23 cellular contexts compared by ENCODE assay signal in genomic region chr4:11293866-11294265, GRCh38.
"Had no signal": no experiment of that assay in that cellular context is flagged by ENCODE, and none has a peak within 500 bp of the region (broad histone marks: within the 10 kb centered on the region; RNA-seq: fewer than 3 reads in every experiment).

No MANE protein-coding gene starts in this region.

- DNase-seq: colonic mucosa; effector CD4-positive, alpha-beta T cell; endodermal cell; foreskin keratinocyte; left colon; left ventricle myocardium superior; mesenchymal stem cell; midbrain; nucleus accumbens; ovary; sigmoid colon; stimulated activated CD4-positive, alpha-beta T cell treated with anti-CD3 and anti-CD28 coated beads, Interleukin-12 subunit alpha, Interleukin-12 subunit beta, amount 100 ng/mL, for 4 hours; stimulated activated naive CD4-positive, alpha-beta T cell treated with Interleukin-2 at 50 U/mL for 16 hours; thyroid gland; uterus had no signal

- H3K4me3 Mint-ChIP-seq: endodermal cell; natural killer cell treated with Interleukin-12 subunit alpha and Interleukin-12 subunit beta and Interleukin-15 and Interleukin-18, amount 100 ng/mL, for 72 hours; neural progenitor cell; type B pancreatic cell had no signal

- H3K9me3 Mint-ChIP-seq: endodermal cell; natural killer cell treated with Interleukin-12 subunit alpha and Interleukin-12 subunit beta and Interleukin-15 and Interleukin-18, amount 100 ng/mL, for 72 hours; neural progenitor cell; type B pancreatic cell had no signal

- H3K27me3 ChIP-seq: colonic mucosa, foreskin keratinocyte, neural progenitor cell, ovary, right atrium auricular region, sigmoid colon, suprapubic skin, thyroid gland, uterus had no signal

- H3K4me3 ChIP-seq: colonic mucosa, lung, neural progenitor cell, ovary, right atrium auricular region, sigmoid colon, skin epidermis, suprapubic skin, thyroid gland, uterus had no signal

- H3K27ac ChIP-seq: colonic mucosa, foreskin keratinocyte, neural progenitor cell, ovary, right atrium auricular region, sigmoid colon, skin epidermis, suprapubic skin, thyroid gland, uterus had no signal

- H2AFZ ChIP-seq: neural progenitor cell had no signal

- H3K4me2 ChIP-seq: neural progenitor cell had no signal

- H3K36me3 ChIP-seq: colonic mucosa, neural progenitor cell, ovary, right atrium auricular region, sigmoid colon, suprapubic skin, thyroid gland, uterus had no signal

- FAIRE-seq: endothelial cell of umbilical vein had no signal

- H3K27me3 Mint-ChIP-seq: natural killer cell treated with Interleukin-12 subunit alpha and Interleukin-12 subunit beta and Interleukin-15 and Interleukin-18, amount 100 ng/mL, for 72 hours; type B pancreatic cell had no signal

- H3K4me1 ChIP-seq: colonic mucosa, neural progenitor cell, right atrium auricular region, sigmoid colon, suprapubic skin, thyroid gland, uterus had no signal

- H3K9me3 ChIP-seq: colonic mucosa, ovary, right atrium auricular region, sigmoid colon, suprapubic skin, thyroid gland, uterus had no signal

- H3K9ac ChIP-seq: neural progenitor cell had no signal

- H3K36me3 Mint-ChIP-seq: natural killer cell treated with Interleukin-12 subunit alpha and Interleukin-12 subunit beta and Interleukin-15 and Interleukin-18, amount 100 ng/mL, for 72 hours; neural progenitor cell; type B pancreatic cell had no signal

- H3K27ac Mint-ChIP-seq: endodermal cell; natural killer cell treated with Interleukin-12 subunit alpha and Interleukin-12 subunit beta and Interleukin-15 and Interleukin-18, amount 100 ng/mL, for 72 hours; neural progenitor cell; type B pancreatic cell had no signal
